In genomic region chr4:169062861-169063197, GRCh38 we compare ENCODE assay signal across 16 cellular contexts. TPM values are rescaled to one million over a fixed set of nuclear protein-coding genes. Genes with fewer than 3 reads are reported as not detected.
DNase-seq lines count a peak whose midpoint lies in the region; ATAC-seq and TF ChIP-seq lines count a peak whose summit lies in the region.
"Had no signal": no experiment of that assay in that cellular context is flagged by ENCODE, and none has a peak within 500 bp of the region (broad histone marks: within the 10 kb centered on the region; RNA-seq: fewer than 3 reads in every experiment).

No MANE protein-coding gene starts in this region.

- no peaks in the 10 kb centered on the region for H3K9me3 ChIP-seq in muscle layer of colon (ENCODE audit: low read length)
- H3K9me3 ChIP-seq in tibial nerve = no peaks in the 10 kb centered on the region

- no peak for TF ChIP-seq EP300 in tibial nerve (IDR thresholded peaks at IDR 0.05)

- no peaks in the 10 kb centered on the region for H3K27me3 Mint-ChIP-seq in activated CD8-positive, alpha-beta T cell treated with anti-CD3 and anti-CD28 coated beads for 36 hours

- peaks cover 21% of the 10 kb centered on the region for H3K4me1 ChIP-seq in muscle layer of colon (ENCODE audit: insufficient read depth, low read length)
- peaks cover 0 to 39% (median 7%) of the 10 kb centered on the region in 4 donors for H3K4me1 ChIP-seq in tibial nerve

- intact Hi-C loops in activated CD8-positive, alpha-beta T cell treated with anti-CD3 and anti-CD28 coated beads for 36 hours (cut with micrococcal nuclease) = no loop called here

- H3K36me3 ChIP-seq in muscle layer of colon (ENCODE audit: insufficient read depth, low read length) (no peaks in the 10 kb centered on the region), tibial nerve (no peaks in the 10 kb centered on the region)

- TF ChIP-seq POLR2A in tibial nerve (IDR thresholded peaks at IDR 0.05) = no peak

- no peak overlapping the region for H3K27ac Mint-ChIP-seq in activated CD8-positive, alpha-beta T cell treated with anti-CD3 and anti-CD28 coated beads for 36 hours
- H3K27ac Mint-ChIP-seq: CD14-positive monocyte had no signal

- TF ChIP-seq CTCF in VCaP (conservative IDR thresholded peaks at IDR 0.05) = no peak
- TF ChIP-seq CTCF in fibroblast of the aortic adventitia (IDR thresholded peaks at IDR 0.05; ENCODE audit: insufficient read depth, low read length) = no peak
- no peak for TF ChIP-seq CTCF in tibial nerve (IDR thresholded peaks at IDR 0.05)
- no peak for TF ChIP-seq CTCF in activated CD8-positive, alpha-beta T cell treated with anti-CD3 and anti-CD28 coated beads for 36 hours (IDR thresholded peaks at IDR 0.05)

- POLR2A ChIA-PET in activated CD8-positive, alpha-beta T cell treated with anti-CD3 and anti-CD28 coated beads for 36 hours (lab: Charles Lee) = no interaction called here

- H3K4me1 Mint-ChIP-seq in activated CD8-positive, alpha-beta T cell treated with anti-CD3 and anti-CD28 coated beads for 36 hours (ENCODE audit: low read depth) = no peaks in the 10 kb centered on the region

- H3K9ac ChIP-seq in muscle layer of colon (ENCODE audit: low read length) = no peak overlapping the region

- ATAC-seq in GM18868 (IDR thresholded peaks at IDR 0.05; ENCODE audit: unreplicated experiment) = no peak
- no peak for ATAC-seq in activated CD8-positive, alpha-beta T cell treated with anti-CD3 and anti-CD28 coated beads for 36 hours

- peak overlapping the region; percentile 100 for H3K27ac ChIP-seq in VCaP
- peak overlapping the region; percentile 43 for H3K27ac ChIP-seq in muscle layer of colon (ENCODE audit: low read depth, low read length)
- H3K27ac ChIP-seq in tibial nerve = peak overlapping the region in 3 of 4 donors; percentile 15 to 61 (median 58)
- H3K27ac ChIP-seq: HL-60 had no signal

- no peaks in the 10 kb centered on the region for H3K36me3 Mint-ChIP-seq in activated CD8-positive, alpha-beta T cell treated with anti-CD3 and anti-CD28 coated beads for 36 hours (ENCODE audit: low read depth)
- H3K36me3 Mint-ChIP-seq: CD14-positive monocyte had no signal

- H3K27me3 ChIP-seq in muscle layer of colon (ENCODE audit: control insufficient read depth in 1 of 2, insufficient read depth in 2 of 2, low read length in 2 of 2) (no peaks in the 10 kb centered on the region), tibial nerve (no peaks in the 10 kb centered on the region)

- peak; percentile 52 for DNase-seq in fibroblast of the aortic adventitia (ENCODE audit: low read depth)
- DNase-seq in tibial nerve (ENCODE audit: low spot score in 2 of 2) = no peak
- DNase-seq in NCI-H1930 (lab: John Stamatoyannopoulos, UW) = no peak
- DNase-seq in GM19238 (ENCODE audit: insufficient read length, low spot score) = no peak
- no peak for DNase-seq in activated CD8-positive, alpha-beta T cell treated with anti-CD3 and anti-CD28 coated beads for 36 hours
- DNase-seq: activated CD4-positive, alpha-beta T cell treated with anti-CD3 and anti-CD28 coated beads, Interleukin-2, amount 50 U/mL, for 48 hours; activated naive CD4-positive, alpha-beta T cell treated with anti-CD3 and anti-CD28 coated beads, Interleukin-2, amount 50 U/mL, for 16 hours; midbrain; NCI-H2171 treated with DMSO at 0.1 percent for 48 hours; stimulated activated CD4-positive, alpha-beta T cell treated with anti-CD3 and anti-CD28 coated beads, Interleukin-12 subunit alpha, Interleukin-12 subunit beta, amount 100 ng/mL, for 4 hours; T-helper 1 cell had no signal

- CTCF ChIA-PET in activated CD8-positive, alpha-beta T cell treated with anti-CD3 and anti-CD28 coated beads for 36 hours (lab: Charles Lee) = no interaction called here

- H3K9me3 Mint-ChIP-seq in activated CD8-positive, alpha-beta T cell treated with anti-CD3 and anti-CD28 coated beads for 36 hours = no peaks in the 10 kb centered on the region
- H3K9me3 Mint-ChIP-seq: CD14-positive monocyte had no signal

- H3K4me3 ChIP-seq in fibroblast of the aortic adventitia (ENCODE audit: low read depth, low read length) = no peak overlapping the region
- H3K4me3 ChIP-seq in muscle layer of colon (ENCODE audit: low read depth in 1 of 2, low read length in 2 of 2) = peak overlapping the region in 1 of 2 donors; percentile 0
- H3K4me3 ChIP-seq in tibial nerve = no peak overlapping the region

- H3K4me3 Mint-ChIP-seq in activated CD8-positive, alpha-beta T cell treated with anti-CD3 and anti-CD28 coated beads for 36 hours = no peak overlapping the region
- H3K4me3 Mint-ChIP-seq: CD14-positive monocyte had no signal

- 29 to 40% methylated on average over 5 of the region's 5 CpGs for WGBS in tibial nerve, 2 donors

RNA-seq across cellular contexts. Expression of gene CBR4, which starts 52.8 kb away (rescaled TPM):
- total RNA-seq in fibroblast of the aortic adventitia (ENCODE audit: low replicate concordance) = 23.4 and 34.6 TPM in 2 replicates
- 10 to 100 TPM; 20.4 to 25.6 (median 24.7) TPM for total RNA-seq in tibial nerve
- total RNA-seq in activated CD8-positive, alpha-beta T cell treated with anti-CD3 and anti-CD28 coated beads for 36 hours = 10 to 100 TPM; 25.8 to 26.8 TPM

Comparison
In these comparisons a context has a peak if more than half of its experiments do, and no peak if none do; other contexts are left out.
1. H3K27ac ChIP-seq: peak in every context shown above with its lines; median percentile 100 in VCaP; 58 in tibial nerve; 43 in muscle layer of colon.